ENCODE assay signal across 8 cellular contexts in genomic region chr1:203795382-203796222, GRCh38. TPM values are rescaled to one million over a fixed set of nuclear protein-coding genes. Genes with fewer than 3 reads are reported as not detected.
DNase-seq lines count a peak whose midpoint lies in the region; ATAC-seq lines count a peak whose summit lies in the region.

Gene ZBED6, plus strand, starts transcription at chr1:203795623. Its CDS starts 1,900 bp downstream, at chr1:203797523.
Gene ZC3H11A, plus strand, starts transcription at chr1:203795623. Its CDS starts 21,448 bp downstream, at chr1:203817071.

- H3K27me3 Mint-ChIP-seq in activated CD8-positive, alpha-beta memory T cell treated with anti-CD3 and anti-CD28 coated beads, Interleukin-2, amount 10 ng/mL, durations not matched to agents 7 days and 5 days = no peaks in the 10 kb centered on the region

- peak within 1 kb of the TSS; percentile 90 for H2BK5ac ChIP-seq in mesendoderm (ENCODE audit: low read length)

- peak within 1 kb of the TSS; percentile 98 for H3K27ac ChIP-seq in mesendoderm (ENCODE audit: low read depth, low read length)

- no peaks in the 10 kb centered on the region for H3K27me3 ChIP-seq in NT2/D1 (ENCODE audit: insufficient read depth, insufficient read length)
- no peaks in the 10 kb centered on the region for H3K27me3 ChIP-seq in endocrine pancreas (ENCODE audit: control insufficient read depth, insufficient read depth, low read length)
- no peaks in the 10 kb centered on the region for H3K27me3 ChIP-seq in mesendoderm (ENCODE audit: insufficient read depth, low read length, poor library complexity)

- H3K4me1 ChIP-seq in NT2/D1 (ENCODE audit: insufficient read depth, insufficient read length) (no peaks in the 10 kb centered on the region), endocrine pancreas (ENCODE audit: control insufficient read depth, insufficient read depth, low read length) (peaks cover 8% of the 10 kb centered on the region), mesendoderm (ENCODE audit: control insufficient read depth, low read depth, low read length) (peaks cover 7% of the 10 kb centered on the region)

- H3K4me3 ChIP-seq in NT2/D1 (ENCODE audit: insufficient read length, low read depth) (peak within 1 kb of the TSS; percentile 58), endocrine pancreas (ENCODE audit: control insufficient read depth, insufficient read depth, low read length) (peak within 1 kb of the TSS; percentile 99), mesendoderm (ENCODE audit: low read length) (peak within 1 kb of the TSS; percentile 88)

- H3K4me2 ChIP-seq in mesendoderm (ENCODE audit: low read length) = peak within 1 kb of the TSS; percentile 96

- peak; percentile 100 for DNase-seq in COLO829 (ENCODE audit: low spot score)
- peak in 75 of 76 experiments; percentile 57 to 98 (median 95) for DNase-seq in HUDEP-2 (lab: John Stamatoyannopoulos, UW; ENCODE audit: unreplicated experiment in 76 of 76)
- peak; percentile 99 for DNase-seq in NT2/D1 (ENCODE audit: low read depth, low spot score)
- DNase-seq in activated CD8-positive, alpha-beta memory T cell treated with anti-CD3 and anti-CD28 coated beads, Interleukin-2, amount 10 ng/mL, durations not matched to agents 7 days and 5 days = peak; percentile 100
- peak; percentile 99 for DNase-seq in mesendoderm
- DNase-seq in stimulated activated CD8-positive, alpha-beta memory T cell treated with anti-CD3 and anti-CD28 coated beads, Interleukin-15, amount 100 ng/mL, for 1 hour (ENCODE audit: low read depth) = peak; percentile 98

- peaks cover 23% of the 10 kb centered on the region for H3K79me1 ChIP-seq in mesendoderm (ENCODE audit: low read length)

- peaks cover 40% of the 10 kb centered on the region for H3K79me2 ChIP-seq in mesendoderm (ENCODE audit: control insufficient read depth, insufficient read depth, low read length)

- peak within 1 kb of the TSS; percentile 98 for H3K56ac ChIP-seq in mesendoderm (ENCODE audit: low read length)

- CTCF ChIA-PET in activated CD8-positive, alpha-beta memory T cell treated with anti-CD3 and anti-CD28 coated beads, Interleukin-2, amount 10 ng/mL, durations not matched to agents 7 days and 5 days (lab: Charles Lee) = interaction anchor here (1.4 kb wide), 1 partner anchor 31 kb away, joined by 6 read pairs; the partner anchor contains the start of gene LAX1

- peak within 1 kb of the TSS; percentile 88 for H3K4me3 Mint-ChIP-seq in activated CD8-positive, alpha-beta memory T cell treated with anti-CD3 and anti-CD28 coated beads, Interleukin-2, amount 10 ng/mL, durations not matched to agents 7 days and 5 days

- peaks cover 39% of the 10 kb centered on the region for H3K36me3 Mint-ChIP-seq in activated CD8-positive, alpha-beta memory T cell treated with anti-CD3 and anti-CD28 coated beads, Interleukin-2, amount 10 ng/mL, durations not matched to agents 7 days and 5 days

- peak within 1 kb of the TSS; percentile 98 for H2AK5ac ChIP-seq in mesendoderm (ENCODE audit: low read length)

- H3K9me3 ChIP-seq in NT2/D1 (ENCODE audit: insufficient read depth, low read length) = peaks cover 34% of the 10 kb centered on the region; the same call in 1 of the 2 replicates
- no peaks in the 10 kb centered on the region for H3K9me3 ChIP-seq in endocrine pancreas (ENCODE audit: control insufficient read depth, low read length)

- H3K23ac ChIP-seq in mesendoderm (ENCODE audit: low read length) = peak within 1 kb of the TSS; percentile 29

- peak within 1 kb of the TSS; percentile 33 for H4K5ac ChIP-seq in mesendoderm (ENCODE audit: low read length)

- WGBS in mesendoderm (ENCODE audit: extremely low coverage, insufficient coverage, low lambda C conversion rate) = no CpG with 5 or more reads among the region's 61 CpGs

- peaks cover 41% of the 10 kb centered on the region for H3K4me1 Mint-ChIP-seq in activated CD8-positive, alpha-beta memory T cell treated with anti-CD3 and anti-CD28 coated beads, Interleukin-2, amount 10 ng/mL, durations not matched to agents 7 days and 5 days

- H3K9me3 Mint-ChIP-seq in activated CD8-positive, alpha-beta memory T cell treated with anti-CD3 and anti-CD28 coated beads, Interleukin-2, amount 10 ng/mL, durations not matched to agents 7 days and 5 days (ENCODE audit: low read depth) = no peaks in the 10 kb centered on the region

- no peak within 1 kb of the TSS for H2BK15ac ChIP-seq in mesendoderm (replicated peaks; ENCODE audit: low read depth)

- peaks cover 45% of the 10 kb centered on the region for H3K36me3 ChIP-seq in NT2/D1 (ENCODE audit: insufficient read depth, insufficient read length, low read length)
- H3K36me3 ChIP-seq in endocrine pancreas (ENCODE audit: control insufficient read depth, insufficient read depth, low read length) = no peaks in the 10 kb centered on the region
- H3K36me3 ChIP-seq in mesendoderm (ENCODE audit: control insufficient read depth, insufficient read depth, low read length) = peaks cover 2% of the 10 kb centered on the region

- ATAC-seq in GM21381 (IDR thresholded peaks at IDR 0.05; ENCODE audit: unreplicated experiment) = peak; percentile 95
- peak; percentile 100 for ATAC-seq in activated CD8-positive, alpha-beta memory T cell treated with anti-CD3 and anti-CD28 coated beads, Interleukin-2, amount 10 ng/mL, durations not matched to agents 7 days and 5 days

- peak within 1 kb of the TSS; percentile 86 for H2BK120ac ChIP-seq in mesendoderm (ENCODE audit: low read depth, low read length)

- H3K27ac Mint-ChIP-seq in activated CD8-positive, alpha-beta memory T cell treated with anti-CD3 and anti-CD28 coated beads, Interleukin-2, amount 10 ng/mL, durations not matched to agents 7 days and 5 days = peak within 1 kb of the TSS; percentile 96

- H3K9ac ChIP-seq in NT2/D1 (ENCODE audit: insufficient read length, low read depth) (peak within 1 kb of the TSS; percentile 89), endocrine pancreas (ENCODE audit: control insufficient read depth, insufficient read depth, low read length) (peak within 1 kb of the TSS; percentile 96), mesendoderm (ENCODE audit: low read length) (peak within 1 kb of the TSS; percentile 98)

- H3K18ac ChIP-seq in mesendoderm (ENCODE audit: low read length) = peak within 1 kb of the TSS; percentile 84

- H4K8ac ChIP-seq in mesendoderm (ENCODE audit: low read depth, low read length) = no peak within 1 kb of the TSS

- peak within 1 kb of the TSS; percentile 100 for H3K4ac ChIP-seq in mesendoderm (ENCODE audit: low read depth, low read length)

RNA-seq across cellular contexts. Expression of gene ZBED6, which starts in this region (rescaled TPM):
- total RNA-seq in activated CD8-positive, alpha-beta memory T cell treated with anti-CD3 and anti-CD28 coated beads, Interleukin-2, amount 10 ng/mL, durations not matched to agents 7 days and 5 days = 10 to 100 TPM; 18.6 to 21.1 TPM
- polyA plus RNA-seq in mesendoderm (2013, experiment 1 of 2) = 4.3 TPM
- polyA plus RNA-seq in mesendoderm (2013, experiment 2 of 2) = 4.5 TPM

RNA-seq across cellular contexts. Expression of gene ZC3H11A, which starts in this region (rescaled TPM):
- total RNA-seq in activated CD8-positive, alpha-beta memory T cell treated with anti-CD3 and anti-CD28 coated beads, Interleukin-2, amount 10 ng/mL, durations not matched to agents 7 days and 5 days = 10 to 100 TPM; 98.5 to 99.5 TPM
- 46.8 TPM for polyA plus RNA-seq in mesendoderm (2013, experiment 1 of 2)
- polyA plus RNA-seq in mesendoderm (2013, experiment 2 of 2) = 46.4 TPM

Comparison
In these comparisons a context has a peak if more than half of its experiments do, and no peak if none do; other contexts are left out.
1. Peak in every context shown above with its lines: DNase-seq, ATAC-seq, H3K4me3 ChIP-seq and H3K27ac ChIP-seq.